In the genomic region with DNA sequence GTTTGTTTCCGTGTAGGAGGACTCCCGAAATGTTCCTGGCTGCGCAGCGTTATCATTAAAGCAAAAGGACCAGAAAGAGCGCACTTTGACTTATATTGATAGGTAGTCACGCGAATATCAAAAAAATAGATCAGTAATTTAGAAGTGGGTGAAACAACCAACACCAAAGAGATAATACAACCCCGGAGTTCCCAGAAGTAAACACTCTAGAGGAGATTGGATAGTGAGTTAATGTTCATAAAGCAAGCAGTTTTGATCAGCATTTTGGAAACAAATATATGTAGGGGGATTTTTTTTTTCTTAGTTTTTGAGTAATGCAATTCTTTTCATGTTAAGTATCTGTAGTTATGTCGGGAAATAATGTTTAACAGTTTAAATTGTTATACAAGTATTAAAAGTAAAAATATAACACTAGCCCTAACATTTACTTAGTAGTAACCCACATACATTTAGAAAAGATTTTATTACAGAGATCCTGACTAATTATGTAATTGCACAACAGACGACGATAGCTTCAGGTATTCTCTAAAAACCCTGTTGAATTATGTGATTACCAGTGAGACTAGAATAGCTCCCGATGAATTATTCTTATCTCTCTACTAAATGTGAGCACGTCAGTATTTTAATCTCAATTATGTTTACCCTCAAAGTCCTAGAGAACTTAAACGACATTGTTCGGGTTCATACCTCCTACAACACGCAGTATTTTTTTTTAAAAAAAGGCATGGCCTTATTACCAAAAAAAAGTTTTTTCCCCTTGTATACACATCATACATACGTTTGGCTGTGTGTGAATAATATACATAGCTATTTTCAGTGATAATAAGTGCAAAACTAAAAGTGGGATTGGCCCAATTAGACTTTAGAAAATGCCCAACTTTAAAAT, we compare ENCODE assay signal across 9 cellular contexts. TPM values are rescaled to one million over a fixed set of nuclear protein-coding genes. Genes with fewer than 3 reads are reported as not detected.
DNase-seq lines count a peak whose midpoint lies in the region; ATAC-seq and TF ChIP-seq lines count a peak whose summit lies in the region.
"Had no signal": no experiment of that assay in that cellular context is flagged by ENCODE, and none has a peak within 500 bp of the region (broad histone marks: within the 10 kb centered on the region; RNA-seq: fewer than 3 reads in every experiment).

No MANE protein-coding gene starts in this region.

- peak overlapping the region; percentile 100 for H3K27ac ChIP-seq in VCaP

- no peak for TF ChIP-seq CTCF in GM12865 (IDR thresholded peaks at IDR 0.05; ENCODE audit: insufficient read depth, low read depth, low read length, missing control alignments)
- TF ChIP-seq CTCF in VCaP (conservative IDR thresholded peaks at IDR 0.05): no peak

- ATAC-seq in HG03159 (IDR thresholded peaks at IDR 0.05; ENCODE audit: unreplicated experiment) (peak; percentile 0), sciatic nerve (peak; percentile 1)

- DNase-seq in GM12865 (ENCODE audit: low read depth) (no peak), globus pallidus (ENCODE audit: low spot score) (peak; percentile 68), sciatic nerve (ENCODE audit: low spot score) (no peak), A172 (ENCODE audit: low spot score) (no peak), NCI-H2107 treated with DMSO at 0.1 percent for 48 hours (lab: John Stamatoyannopoulos, UW; ENCODE audit: unreplicated experiment) (no peak), kidney glomerular epithelial cell (lab: John Stamatoyannopoulos, UW) (no peak)

- H3K4me3 ChIP-seq in GM12865 (ENCODE audit: low read depth, low read length): peak overlapping the region; percentile 78

- intact Hi-C loops in sciatic nerve (cut with DNase I): no loop called here

RNA-seq across cellular contexts. Expression of gene NFIB, which starts 9.4 kb away (rescaled TPM):
- 137 TPM for total RNA-seq in sciatic nerve
- total RNA-seq in A172 (2014; rRNA removed; shearing (Covaris generic)): 4.7 and 5.6 TPM in 2 replicates
- total RNA-seq: T-helper 2 cell treated with Interferon-gamma antibody and Interleukin-4, amounts not matched to agents 100 ng/mL and 5 ng/mL, for 36 hours had no signal

Comparison
In these comparisons a context has a peak if more than half of its experiments do, and no peak if none do; other contexts are left out.
1. RNA of gene NFIB, which starts 9.4 kb away (total RNA-seq): 137 TPM in sciatic nerve (single experiment); 4.7 to 5.6 TPM in A172; every median in the first group is over 10 times any median in the second.